In the genomic region with DNA sequence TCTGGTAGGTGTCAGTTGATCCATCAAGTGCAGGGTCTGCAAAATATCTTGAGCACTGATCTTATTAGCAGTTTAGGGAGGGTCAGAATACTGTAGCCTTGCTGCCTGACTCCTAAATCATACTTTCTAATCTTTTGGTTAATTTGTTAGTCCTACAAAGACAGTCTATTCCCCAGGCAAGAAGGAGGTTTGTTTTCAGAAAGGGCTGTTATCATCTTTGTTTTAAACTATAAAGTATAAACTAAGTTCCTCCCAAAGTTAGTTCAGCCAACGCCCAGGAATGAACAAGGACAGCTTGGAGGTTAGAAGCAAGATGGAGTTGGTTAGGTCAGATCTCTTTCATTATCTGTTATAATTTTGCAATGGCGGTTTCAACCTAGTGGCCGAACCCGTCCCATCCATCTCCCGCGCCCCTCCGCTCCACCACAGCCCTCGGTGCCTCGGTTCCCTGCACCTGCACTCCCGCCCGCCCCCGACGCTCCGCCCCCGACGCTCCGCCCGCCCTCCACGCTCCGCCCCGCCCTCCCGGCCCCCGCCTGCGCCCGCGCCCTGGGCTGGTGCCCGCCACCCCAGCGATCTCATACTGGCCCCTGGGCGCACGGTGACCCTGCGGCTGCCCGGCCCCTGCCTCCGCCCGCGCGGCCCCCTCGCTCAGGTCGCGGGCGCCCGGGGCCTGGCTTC, we compare ENCODE assay signal across 8 cellular contexts. TPM values are rescaled to one million over a fixed set of nuclear protein-coding genes. Genes with fewer than 3 reads are reported as not detected.
DNase-seq lines count a peak whose midpoint lies in the region; ATAC-seq, FAIRE-seq and TF ChIP-seq lines count a peak whose summit lies in the region.

A gene with protein sequence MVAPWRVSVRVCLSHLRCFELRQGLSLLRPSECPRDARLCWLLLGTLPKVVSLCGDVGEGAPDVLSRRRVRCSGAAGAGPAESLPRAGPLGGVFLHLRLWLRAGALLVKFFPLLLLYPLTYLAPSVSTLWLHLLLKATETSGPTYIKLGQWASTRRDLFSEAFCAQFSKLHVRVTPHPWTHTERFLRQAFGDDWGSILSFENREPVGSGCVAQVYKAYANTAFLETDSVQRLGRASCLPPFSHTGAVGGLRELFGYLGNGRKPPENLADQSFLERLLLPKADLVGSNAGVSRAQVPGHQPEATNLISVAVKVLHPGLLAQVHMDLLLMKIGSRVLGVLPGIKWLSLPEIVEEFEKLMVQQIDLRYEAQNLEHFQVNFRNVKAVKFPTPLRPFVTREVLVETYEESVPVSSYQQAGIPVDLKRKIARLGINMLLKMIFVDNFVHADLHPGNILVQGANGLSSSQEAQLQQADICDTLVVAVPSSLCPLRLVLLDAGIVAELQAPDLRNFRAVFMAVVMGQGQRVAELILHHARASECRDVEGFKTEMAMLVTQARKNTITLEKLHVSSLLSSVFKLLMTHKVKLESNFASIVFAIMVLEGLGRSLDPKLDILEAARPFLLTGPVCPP (plus strand): TSS at position 564 of the 681 bp plus-strand sequence. CDS start 386 bp downstream, outside the sequence.

- no peaks in the 10 kb centered on the region for H3K9me3 ChIP-seq in PC-3 (ENCODE audit: low read length)
- H3K9me3 ChIP-seq in pancreas = no peaks in the 10 kb centered on the region
- no peaks in the 10 kb centered on the region for H3K9me3 ChIP-seq in tibial artery

- BruUV-seq in PC-3 (replicated peaks; lab: Mats Ljungman, UMichigan) = TSS peak; percentile 65

- peaks cover 15% of the 10 kb centered on the region; the same call in 1 of the 2 replicates for H3K79me2 ChIP-seq in PC-3 (ENCODE audit: low read length)

- ATAC-seq in HG03196 (IDR thresholded peaks at IDR 0.05; ENCODE audit: unreplicated experiment) = peak; percentile 40
- ATAC-seq in PC-3 = peak; percentile 61
- ATAC-seq in pancreas = peak; percentile 66 to 84 (median 78)

- no peak for FAIRE-seq in pancreas (lab: Jason Lieb, UNC)

- TF ChIP-seq POLR2A in GM18951 (IDR thresholded peaks at IDR 0.05; ENCODE audit: extremely low read depth, insufficient read depth, insufficient read length) = peak; percentile 68

- peak within 1 kb of the TSS; percentile 96 for H3K4me2 ChIP-seq in PC-3 (ENCODE audit: low read length)

- peak within 1 kb of the TSS; percentile 78 for H3K9ac ChIP-seq in PC-3 (ENCODE audit: low read length)

- no peaks in the 10 kb centered on the region for H3K36me3 ChIP-seq in BJ (ENCODE audit: control insufficient read depth, insufficient read depth, low read length)
- no peaks in the 10 kb centered on the region for H3K36me3 ChIP-seq in PC-3 (ENCODE audit: low read depth, low read length)
- H3K36me3 ChIP-seq in pancreas = no peaks in the 10 kb centered on the region
- H3K36me3 ChIP-seq in tibial artery = peaks cover 0 to 11% (median 0%) of the 10 kb centered on the region in 3 donors

- CTCF ChIA-PET in BJ (lab: Yijun Ruan, JAX) = interaction anchor here (3.3 kb wide), 1 partner anchor 155 kb away, joined by 11 read pairs; no protein-coding TSS in a partner anchor
- CTCF ChIA-PET in PC-3 (lab: Charles Lee) = no interaction called here

- intact Hi-C loops in PC-3 (cut with micrococcal nuclease) (loop anchor here (1.0 to 10.0 kb wide), 3 partner anchors 24 to 252 kb away; a partner anchor contains a TSS), pancreas (cut with DNase I) (no loop called here), tibial artery (cut with DNase I; ENCODE audit: low total_unique reads) (loop anchor here (5.0 to 10.0 kb wide), 2 partner anchors 252 to 340 kb away; a partner anchor contains a TSS)

- H3F3A ChIP-seq in PC-3 (ENCODE audit: low read length, unreplicated experiment) = no peaks in the 10 kb centered on the region

- TF ChIP-seq CTCF in BJ (IDR thresholded peaks at IDR 0.05; ENCODE audit: insufficient read depth, low read depth, low read length) = no peak
- no peak for TF ChIP-seq CTCF in PC-3 (conservative IDR thresholded peaks at IDR 0.05; ENCODE audit: low read depth, low read length)
- no peak for TF ChIP-seq CTCF in pancreas (IDR thresholded peaks at IDR 0.05)
- no peak for TF ChIP-seq CTCF in tibial artery (IDR thresholded peaks at IDR 0.05)

- WGBS in pancreas, 2 donors = 1% methylated on average over 26 to 41 of the region's 41 CpGs

- POLR2A ChIA-PET in BJ (lab: Charles Lee) = no interaction called here
- POLR2A ChIA-PET in PC-3 (lab: Charles Lee; ENCODE audit: unreplicated experiment) = no interaction called here

- no peaks in the 10 kb centered on the region for H4K20me1 ChIP-seq in PC-3 (ENCODE audit: low read length)

- DNase-seq in BJ (ENCODE audit: low read depth) = no peak
- DNase-seq in PC-3 = peak; percentile 35
- DNase-seq in activated naive CD4-positive, alpha-beta T cell (lab: John Stamatoyannopoulos, UW) = peak; percentile 23 to 60 (median 41)
- DNase-seq in glomerular visceral epithelial cell (ENCODE audit: extremely low spot score) = peak; percentile 54
- peak; percentile 58 to 87 (median 70) for DNase-seq in pancreas
- no peak for DNase-seq in tibial artery

- no peaks in the 10 kb centered on the region for H3K9me2 ChIP-seq in PC-3 (replicated peaks; ENCODE audit: low read length)

- H3K4me1 ChIP-seq in PC-3 (ENCODE audit: insufficient read depth, low read length) (peaks cover 25% of the 10 kb centered on the region), pancreas (peaks cover 0 to 7% (median 0%) of the 10 kb centered on the region in 3 donors), tibial artery (peaks cover 0 to 32% (median 19%) of the 10 kb centered on the region in 4 donors)

- in situ Hi-C loops in GM18951 (cut with MboI; ENCODE audit: low sequenced_read_pairs, unreplicated experiment) = no loop called here

- H3K27me3 ChIP-seq in BJ (ENCODE audit: control insufficient read depth, insufficient read depth, low read length) (no peaks in the 10 kb centered on the region), PC-3 (ENCODE audit: low read length) (no peaks in the 10 kb centered on the region), pancreas (no peaks in the 10 kb centered on the region), tibial artery (no peaks in the 10 kb centered on the region)

- H3K4me3 ChIP-seq in BJ (ENCODE audit: low read depth, low read length) (peak within 1 kb of the TSS; percentile 65), PC-3 (ENCODE audit: low read length) (peak within 1 kb of the TSS; percentile 71), pancreas (peak within 1 kb of the TSS; percentile 63 to 81 (median 72)), tibial artery (peak within 1 kb of the TSS; percentile 68 to 94)

- H3K27ac ChIP-seq in PC-3 (ENCODE audit: low read length) (peak within 1 kb of the TSS; percentile 33; the same call in 1 of the 2 replicates), pancreas (peak within 1 kb of the TSS; percentile 73 to 84 (median 78)), tibial artery (peak within 1 kb of the TSS; percentile 87 to 90)

- H2AFZ ChIP-seq in PC-3 (ENCODE audit: low read length) = peak within 1 kb of the TSS; percentile 80

RNA-seq across cellular contexts. Expression of the gene that starts here (rescaled TPM):
- polyA plus RNA-seq in BJ (2011; rRNA removed) = 13.7 and 15.4 TPM in 2 replicates
- polyA minus RNA-seq in BJ (2011; rRNA and poly(A)+ RNA removed) = 7.6 and 11.3 TPM in 2 replicates
- total RNA-seq in PC-3 (2014; rRNA removed) = 29.4 and 39.3 TPM in 2 replicates
- total RNA-seq in pancreas = 10 to 100 TPM in 3 of 6 donors, 1 to 10 TPM in 3; 6.5 to 13.3 (median 9.6) TPM
- polyA plus RNA-seq in pancreas = 1 to 10 TPM; 7.0 to 8.8 TPM

Comparison
In these comparisons a context has a peak if more than half of its experiments do, and no peak if none do; other contexts are left out.
1. DNase-seq: peak in PC-3 (single experiment), activated naive CD4-positive, alpha-beta T cell (4 of 4), glomerular visceral epithelial cell (single experiment) and pancreas (6 of 6); none in BJ (single experiment) and tibial artery (0 of 2).
2. H3K27ac ChIP-seq: peak in every context shown above with its lines; median percentile 88 in tibial artery; 78 in pancreas; 33 in PC-3.
3. intact Hi-C loops: an anchor here in PC-3 (1.0 to 10.0 kb wide) and tibial artery (5.0 to 10.0 kb wide); none called in pancreas.
4. Peak in every context shown above with its lines, with median percentiles within 50 percentile points of each other: H3K4me3 ChIP-seq and ATAC-seq.